ENCODE assay signal across 13 cellular contexts in the genomic region with DNA sequence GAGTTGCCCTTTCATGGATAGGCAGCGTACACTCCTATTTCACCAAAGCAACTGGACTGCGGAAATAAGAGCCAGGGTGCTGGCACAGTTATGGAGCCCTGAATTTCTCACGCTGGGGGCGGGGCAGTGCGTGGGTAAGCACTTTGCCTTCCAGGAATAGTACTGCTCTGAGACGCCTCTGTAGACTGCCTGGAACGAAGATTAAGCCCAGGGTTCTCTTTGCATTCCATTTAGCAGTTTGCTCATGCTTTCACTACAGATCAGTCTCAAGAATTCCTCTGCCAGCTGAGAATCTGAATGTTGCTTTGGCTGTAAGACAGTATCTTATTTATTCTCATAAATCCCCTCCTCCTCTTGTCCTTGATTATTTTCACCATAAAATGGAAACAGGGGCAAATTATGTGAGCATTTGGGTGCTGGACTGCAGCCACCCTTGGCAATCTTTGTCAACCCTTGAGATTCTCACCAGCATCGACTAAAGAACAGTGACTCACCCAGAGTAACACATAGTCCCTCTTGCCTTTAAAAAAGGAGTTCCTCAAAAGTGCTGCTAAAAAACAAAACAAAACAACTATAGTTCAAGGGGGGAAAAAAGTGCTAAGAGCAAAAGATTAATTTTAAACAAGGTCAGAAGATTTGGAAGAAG.
A peak's percentile ranks its signal among the peaks of the same experiment; 100 is the strongest.
DNase-seq lines count a peak whose midpoint lies in the region; ATAC-seq lines count a peak whose summit lies in the region.
"Had no signal": no experiment of that assay in that cellular context is flagged by ENCODE, and none has a peak within 500 bp of the region (broad histone marks: within the 10 kb centered on the region; RNA-seq: fewer than 3 reads in every experiment).

No MANE protein-coding gene starts in this region.

- no peaks in the 10 kb centered on the region for H3K79me1 ChIP-seq in trophoblast cell (ENCODE audit: low read length)

- H4K12ac ChIP-seq in trophoblast cell (ENCODE audit: low read depth, low read length) = no peak overlapping the region

- DNase-seq in AML-193 (lab: John Stamatoyannopoulos, UW) (peak; percentile 12 to 17), OCI-M1 (lab: John Stamatoyannopoulos, UW) (peak; percentile 38), fibroblast of the conjunctiva (ENCODE audit: low read depth) (peak; percentile 48), trophoblast cell (peak; percentile 0 to 39), NCI-H187 treated with DMSO at 0.1 percent for 48 hours (lab: John Stamatoyannopoulos, UW) (no peak), A172 (ENCODE audit: low spot score) (no peak)
- DNase-seq: activated CD4-positive, alpha-beta T cell treated with anti-CD3 and anti-CD28 coated beads for 48 hours; activated naive CD4-positive, alpha-beta T cell treated with anti-CD3 and anti-CD28 coated beads, Interleukin-2, amount 50 U/mL, for 16 hours; Calu3; islet precursor cell had no signal

- no peak overlapping the region for H2BK12ac ChIP-seq in trophoblast cell (ENCODE audit: low read length)

- no peak overlapping the region for H2BK120ac ChIP-seq in trophoblast cell (ENCODE audit: insufficient read depth, low read length, poor library complexity)

- no peak overlapping the region for H4K8ac ChIP-seq in trophoblast cell (ENCODE audit: low read depth, low read length)

- no peak overlapping the region for H2BK5ac ChIP-seq in trophoblast cell (ENCODE audit: low read depth, low read length, poor library complexity)

- no peak overlapping the region for H3K23ac ChIP-seq in trophoblast cell (ENCODE audit: low read length)

- H3K4me2 ChIP-seq in trophoblast cell (ENCODE audit: low read length) = no peak overlapping the region

- H3K9me3 ChIP-seq in trophoblast cell (ENCODE audit: insufficient read depth, low read depth, low read length) = no peaks in the 10 kb centered on the region
- H3K9me3 ChIP-seq: neutrophil had no signal

- no peaks in the 10 kb centered on the region for H3K27me3 ChIP-seq in trophoblast cell (ENCODE audit: insufficient read depth, low read length)
- H3K27me3 ChIP-seq: neutrophil had no signal

- no peak overlapping the region for H3K9ac ChIP-seq in trophoblast cell (ENCODE audit: low read length)

- ATAC-seq in HG03342 (IDR thresholded peaks at IDR 0.05; ENCODE audit: unreplicated experiment) (no peak), GM18907 (IDR thresholded peaks at IDR 0.05; ENCODE audit: unreplicated experiment) (no peak)

- no peak overlapping the region for H3K27ac ChIP-seq in trophoblast cell (ENCODE audit: low read depth, low read length)
- H3K27ac ChIP-seq: neutrophil had no signal

- no peak overlapping the region for H2AFZ ChIP-seq in trophoblast cell (ENCODE audit: insufficient read depth, low read length, poor library complexity)

- no peak overlapping the region for H3K4me3 ChIP-seq in trophoblast cell (ENCODE audit: low read depth, low read length)

- no peaks in the 10 kb centered on the region for H3K79me2 ChIP-seq in trophoblast cell (ENCODE audit: control insufficient read depth, insufficient read depth, low read length, poor library complexity)

- no peak overlapping the region for H2AK5ac ChIP-seq in trophoblast cell (ENCODE audit: low read length)

- H3K18ac ChIP-seq in trophoblast cell (ENCODE audit: low read length) = no peak overlapping the region

- H4K91ac ChIP-seq in trophoblast cell (ENCODE audit: low read depth, low read length) = no peak overlapping the region

- H3K4ac ChIP-seq in trophoblast cell (ENCODE audit: low read depth, low read length) = no peak overlapping the region

- H3K36me3 ChIP-seq in trophoblast cell (ENCODE audit: control insufficient read depth in 1 of 2, insufficient read depth in 2 of 2, low read length in 2 of 2) = no peaks in the 10 kb centered on the region
- H3K36me3 ChIP-seq: neutrophil had no signal

- H3K4me1 ChIP-seq in trophoblast cell (ENCODE audit: control insufficient read depth in 1 of 2, insufficient read depth in 2 of 2, low read length in 2 of 2) = peaks cover 0 to 2% of the 10 kb centered on the region in 2 experiments

- H3K14ac ChIP-seq in trophoblast cell (ENCODE audit: low read length) = no peak overlapping the region

- WGBS in trophoblast cell (ENCODE audit: extremely low coverage, insufficient coverage, insufficient read length) = no CpG with 5 or more reads among the region's 8 CpGs

Comparison
In these comparisons a context has a peak if more than half of its experiments do, and no peak if none do; other contexts are left out.
1. DNase-seq: peak in AML-193 (2 of 2), OCI-M1 (single experiment), fibroblast of the conjunctiva (single experiment) and trophoblast cell (2 of 2); none in NCI-H187 treated with DMSO at 0.1 percent for 48 hours (single experiment) and A172 (single experiment).